In the genomic region with DNA sequence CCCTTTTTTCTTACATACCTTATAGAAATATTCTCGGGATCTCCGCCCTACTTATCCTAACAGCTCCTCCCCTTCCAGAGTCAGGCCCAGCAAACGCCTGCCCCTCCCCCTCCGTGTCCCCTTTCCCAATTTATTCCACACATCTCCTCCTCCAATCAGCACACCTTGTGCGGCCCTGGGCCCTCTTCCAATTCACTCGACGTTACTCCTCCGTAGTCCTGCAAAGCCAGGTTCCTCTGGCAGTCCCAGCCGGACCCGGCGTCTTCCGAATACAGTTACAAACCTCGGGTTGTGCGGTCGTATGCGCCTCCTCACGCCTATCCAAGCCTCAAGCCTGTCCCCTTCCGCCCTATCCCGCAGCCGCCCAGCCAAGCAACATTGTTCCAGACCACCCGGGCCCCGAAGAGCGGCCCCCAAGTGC, we compare ENCODE assay signal across 8 cellular contexts. TPM values are rescaled to one million over a fixed set of nuclear protein-coding genes. Genes with fewer than 3 reads are reported as not detected.
DNase-seq lines count a peak whose midpoint lies in the region; ATAC-seq, FAIRE-seq and TF ChIP-seq lines count a peak whose summit lies in the region.

No MANE protein-coding gene starts in this region.

- no peak for TF ChIP-seq CTCF in DND-41 (IDR thresholded peaks at IDR 0.05; ENCODE audit: borderline replicate concordance, extremely low read depth, low read length, poor library complexity, severe bottlenecking)
- TF ChIP-seq CTCF in endothelial cell (IDR thresholded peaks at IDR 0.05; ENCODE audit: unreplicated experiment): no peak
- TF ChIP-seq CTCF in vagina (IDR thresholded peaks at IDR 0.05): no peak

- H3K9me3 ChIP-seq in DND-41 (ENCODE audit: insufficient read depth, low read length, severe bottlenecking) (no peaks in the 10 kb centered on the region), SJCRH30 (replicated peaks) (0 out of 2 replicates have a peak, but pooled peaks cover 2% of the 10 kb centered on the region), vagina (no peaks in the 10 kb centered on the region)

- no peak for FAIRE-seq in HTR-8/SVneo (lab: Jason Lieb, UNC)

- peak overlapping the region; percentile 80 for H3K27ac Mint-ChIP-seq in endothelial cell (ENCODE audit: unreplicated experiment)

- H3K36me3 Mint-ChIP-seq in endothelial cell (ENCODE audit: low read depth, unreplicated experiment): peaks cover 4% of the 10 kb centered on the region

- peaks cover 12% of the 10 kb centered on the region; the same call in 1 of the 2 replicates for H3K36me3 ChIP-seq in DND-41 (ENCODE audit: insufficient read depth, low read length)
- peaks cover 7% of the 10 kb centered on the region for H3K36me3 ChIP-seq in SJCRH30
- H3K36me3 ChIP-seq in vagina: no peaks in the 10 kb centered on the region

- no peaks in the 10 kb centered on the region for H3K9me3 Mint-ChIP-seq in endothelial cell (ENCODE audit: unreplicated experiment)

- intact Hi-C loops in vagina (cut with DNase I): no loop called here

- H4K20me1 ChIP-seq in DND-41 (ENCODE audit: insufficient read depth, low read length): peaks cover 39% of the 10 kb centered on the region; the same call in 1 of the 2 replicates

- H3K27me3 Mint-ChIP-seq in endothelial cell (ENCODE audit: unreplicated experiment): peaks cover 3% of the 10 kb centered on the region

- peaks cover 28% of the 10 kb centered on the region for H3K4me1 ChIP-seq in DND-41 (ENCODE audit: insufficient read depth, low read length)
- no peaks in the 10 kb centered on the region for H3K4me1 ChIP-seq in SJCRH30
- H3K4me1 ChIP-seq in vagina: peaks cover 28% of the 10 kb centered on the region

- peak overlapping the region; percentile 95 for H3K9ac ChIP-seq in DND-41 (ENCODE audit: low read depth, low read length)

- DNase-seq in DND-41: no peak
- DNase-seq in HTR-8/SVneo (ENCODE audit: insufficient read length, low spot score): peak; percentile 72
- DNase-seq in SJCRH30: peak; percentile 87 to 90
- DNase-seq in endothelial cell (ENCODE audit: low spot score): peak; percentile 35
- peak; percentile 11 for DNase-seq in mucosa of gallbladder (ENCODE audit: low spot score)
- DNase-seq in vagina (ENCODE audit: extremely low spot score in 2 of 2): peak in 1 of 2 donors; percentile 86
- no peak for DNase-seq in NK-92 (lab: John Stamatoyannopoulos, UW; ENCODE audit: unreplicated experiment)

- peak overlapping the region; percentile 98 for H3K4me2 ChIP-seq in DND-41 (ENCODE audit: insufficient read depth, low read length)

- peak overlapping the region; percentile 92 for H2AFZ ChIP-seq in DND-41 (ENCODE audit: low read depth, low read length)

- H3K79me2 ChIP-seq in DND-41 (ENCODE audit: insufficient read depth, low read length): peaks cover 60% of the 10 kb centered on the region

- no peak for TF ChIP-seq POLR2A in vagina (IDR thresholded peaks at IDR 0.05)

- H3K4me3 ChIP-seq in DND-41 (ENCODE audit: low read depth in 1 of 2, low read length in 2 of 2) (peak overlapping the region; percentile 88 to 93), SJCRH30 (peak overlapping the region; percentile 96), vagina (peak overlapping the region; percentile 94 to 97)

- no peaks in the 10 kb centered on the region for H3K27me3 ChIP-seq in DND-41 (ENCODE audit: insufficient read depth, low read length, poor library complexity)
- H3K27me3 ChIP-seq in SJCRH30: no peaks in the 10 kb centered on the region
- no peaks in the 10 kb centered on the region for H3K27me3 ChIP-seq in vagina

- H3K27ac ChIP-seq in DND-41 (ENCODE audit: low read length) (peak overlapping the region; percentile 87), SJCRH30 (peak overlapping the region; percentile 98), vagina (peak overlapping the region; percentile 90)

- H3K4me1 Mint-ChIP-seq in endothelial cell (ENCODE audit: unreplicated experiment): peaks cover 3% of the 10 kb centered on the region

- H3K4me3 Mint-ChIP-seq in endothelial cell (ENCODE audit: unreplicated experiment): peak overlapping the region; percentile 69

- ATAC-seq in DND-41 (ENCODE audit: insufficient read depth, low read depth) (no peak), GM19351 (IDR thresholded peaks at IDR 0.05; ENCODE audit: unreplicated experiment) (no peak)

RNA-seq across cellular contexts. Expression of a gene that starts 0.7 kb away (rescaled TPM):
- total RNA-seq in SJCRH30 (2014; rRNA removed; shearing (Covaris generic)): 148 and 149 TPM in 2 replicates
- total RNA-seq in endothelial cell (ENCODE audit: unreplicated experiment) (91.1 TPM), mucosa of gallbladder (41.9 TPM), vagina (43.5 TPM)

RNA-seq across cellular contexts. Expression of a gene that starts 7.0 kb away (rescaled TPM):
- 15.3 and 16.1 TPM in 2 replicates for total RNA-seq in SJCRH30 (2014; rRNA removed; shearing (Covaris generic))
- 16.6 TPM for total RNA-seq in endothelial cell (ENCODE audit: unreplicated experiment)
- 21.8 TPM for total RNA-seq in mucosa of gallbladder
- 15.0 TPM for total RNA-seq in vagina

RNA-seq across cellular contexts. Expression of a gene that starts 52.4 kb away (rescaled TPM):
- total RNA-seq in SJCRH30 (2014; rRNA removed; shearing (Covaris generic)): 75.1 and 78.1 TPM in 2 replicates
- total RNA-seq in endothelial cell (ENCODE audit: unreplicated experiment): 243 TPM
- 207 TPM for total RNA-seq in mucosa of gallbladder
- total RNA-seq in vagina: 190 TPM

Comparison
In these comparisons a context has a peak if more than half of its experiments do, and no peak if none do; other contexts are left out.
1. DNase-seq: peak in HTR-8/SVneo (single experiment), SJCRH30 (2 of 2), endothelial cell (single experiment) and mucosa of gallbladder (single experiment); none in DND-41 (single experiment) and NK-92 (single experiment).
2. Peak in every context shown above with its lines, with median percentiles within 50 percentile points of each other: H3K27ac ChIP-seq and H3K4me3 ChIP-seq.